ENCODE assay signal across 30 cellular contexts in the genomic region with DNA sequence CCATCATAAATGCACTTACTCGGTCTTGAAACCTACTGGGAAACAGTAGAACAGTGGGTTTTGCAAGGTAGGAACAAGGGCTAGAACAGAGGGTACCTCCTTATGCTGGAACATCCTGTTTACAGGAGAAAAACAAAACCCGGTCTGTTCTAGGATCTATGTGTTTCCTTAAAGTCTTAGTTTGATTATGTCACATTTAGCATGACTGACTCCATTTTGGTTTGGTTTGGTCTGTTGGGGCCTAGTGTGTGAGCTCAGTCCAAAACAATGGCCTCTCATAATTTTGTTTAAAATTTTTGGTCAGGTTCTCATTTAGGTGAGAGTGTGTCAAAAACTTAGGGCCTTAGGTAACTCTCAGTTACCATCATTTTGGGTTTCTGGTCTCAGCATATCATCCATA.
"Had no signal": no experiment of that assay in that cellular context is flagged by ENCODE, and none has a peak within 500 bp of the region (broad histone marks: within the 10 kb centered on the region; RNA-seq: fewer than 3 reads in every experiment).

No MANE protein-coding gene starts in this region.

- H3K4me1 ChIP-seq: colonic mucosa, esophagus muscularis mucosa, esophagus squamous epithelium, foreskin keratinocyte, gastrocnemius medialis, gastroesophageal sphincter, heart left ventricle, heart right ventricle had no signal

- H2AFZ ChIP-seq: hepatocyte had no signal

- FAIRE-seq: colon, endometrium, endothelial cell of umbilical vein, frontal cortex had no signal

- H3K27me3 Mint-ChIP-seq: dendritic cell treated with granulocyte-macrophage colony-stimulating factor and Interleukin-4, amounts not matched to agents 40 ng/mL and 50 ng/mL, for 4 days; effector memory CD8-positive, alpha-beta T cell had no signal

- H3K27ac ChIP-seq: colonic mucosa, coronary artery, dorsolateral prefrontal cortex, epithelial cell of prostate, esophagus muscularis mucosa, esophagus squamous epithelium, foreskin keratinocyte, gastrocnemius medialis, gastroesophageal sphincter, heart left ventricle, heart right ventricle, hepatocyte had no signal

- H3K36me3 ChIP-seq: colonic mucosa, esophagus muscularis mucosa, esophagus squamous epithelium, gastrocnemius medialis, gastroesophageal sphincter, heart left ventricle, heart right ventricle had no signal

- H3K4me2 ChIP-seq: hepatocyte had no signal

- ATAC-seq: effector memory CD8-positive, alpha-beta T cell; esophagus mucosa; foreskin keratinocyte; gastrocnemius medialis; gastroesophageal sphincter; heart left ventricle; heart right ventricle had no signal

- H3K9me3 ChIP-seq: colonic mucosa, gastrocnemius medialis had no signal

- H3K27ac Mint-ChIP-seq: dendritic cell treated with granulocyte-macrophage colony-stimulating factor and Interleukin-4, amounts not matched to agents 40 ng/mL and 50 ng/mL, for 4 days; effector memory CD8-positive, alpha-beta T cell; endodermal cell had no signal

- H3K4me3 ChIP-seq: colonic mucosa, coronary artery, dorsolateral prefrontal cortex, esophagus muscularis mucosa, esophagus squamous epithelium, gastrocnemius medialis, gastroesophageal sphincter, heart left ventricle, heart right ventricle, hepatocyte had no signal

- H3K79me2 ChIP-seq: hepatocyte had no signal

- H3K4me1 Mint-ChIP-seq: endodermal cell had no signal

- H3K27me3 ChIP-seq: colonic mucosa, esophagus muscularis mucosa, esophagus squamous epithelium, foreskin keratinocyte, gastrocnemius medialis, gastroesophageal sphincter, heart left ventricle, heart right ventricle, hepatocyte had no signal

- DNase-seq: colonic mucosa; cortex of kidney; dermis blood vessel endothelial cell; dorsolateral prefrontal cortex; effector CD4-positive, alpha-beta T cell; effector CD8-positive, alpha-beta T cell; effector memory CD4-positive, alpha-beta T cell; effector memory CD8-positive, alpha-beta T cell; endodermal cell; erythroblast; esophagus squamous epithelium; foreskin fibroblast; foreskin keratinocyte; foreskin melanocyte; gastrocnemius medialis; glutamatergic neuron; head of caudate nucleus; heart left ventricle; heart right ventricle had no signal

- H3K4me3 Mint-ChIP-seq: dendritic cell treated with granulocyte-macrophage colony-stimulating factor and Interleukin-4, amounts not matched to agents 40 ng/mL and 50 ng/mL, for 4 days; effector memory CD8-positive, alpha-beta T cell; endodermal cell had no signal
